6 cellular contexts compared by ENCODE assay signal in genomic region chr2:87680691-87681090, GRCh38.
A peak's percentile ranks its signal among the peaks of the same experiment; 100 is the strongest.
DNase-seq lines count a peak whose midpoint lies in the region; ATAC-seq, FAIRE-seq and TF ChIP-seq lines count a peak whose summit lies in the region.
"Not testable (repeated sequence)": the region's sequence is repeated elsewhere in the genome, so short reads cannot be mapped to it uniquely, and the experiment has no call there.

No MANE protein-coding gene starts in this region.

- not testable (repeated sequence) for H3K9me1 ChIP-seq in K562 (ENCODE audit: control insufficient read depth, insufficient read depth, low read length); keratinocyte (ENCODE audit: control insufficient read depth, extremely low read depth, insufficient read depth, low read length)

- H3K4me3 Mint-ChIP-seq in WTC11 = not testable (repeated sequence)

- H3K27ac ChIP-seq in HCT116 (ENCODE audit: low read depth, low read length); K562 (ENCODE audit: extremely low read depth, low read depth, low read length); keratinocyte (ENCODE audit: control insufficient read depth, insufficient read depth, low read length); neural cell (ENCODE audit: low read length): not testable (repeated sequence)

- ATAC-seq in HCT116 (peak; percentile 68), WTC11 (0 out of 2 replicates have a peak, but pooled peaks have one; percentile 28), K562 (peak; percentile 72)

- not testable (repeated sequence) for DNase-seq in GM12892 (ENCODE audit: insufficient read length); HCT116 (ENCODE audit: low read depth, low spot score); WTC11 (ENCODE audit: low spot score); K562 (ENCODE audit: extremely low read depth in 1 of 4, low spot score in 3 of 4); keratinocyte (ENCODE audit: low read depth, low spot score)

- not testable (repeated sequence) for H3K27ac Mint-ChIP-seq in WTC11

- not testable (repeated sequence) for TF ChIP-seq CTCF in HCT116 (IDR thresholded peaks at IDR 0.05 in 2 of 3, conservative IDR thresholded peaks at IDR 0.05 in 1 of 3; ENCODE audit: borderline replicate concordance in 1 of 3, insufficient read depth in 1 of 3, low read depth in 2 of 3, low read length in 2 of 3); WTC11 (IDR thresholded peaks at IDR 0.05); K562 (IDR thresholded peaks at IDR 0.05 in 2 of 3, conservative IDR thresholded peaks at IDR 0.05 in 1 of 3; ENCODE audit: insufficient read depth in 2 of 3, low read depth in 1 of 3, low read length in 3 of 3); keratinocyte (optimal IDR thresholded peaks at IDR 0.05 in 1 of 3, IDR thresholded peaks at IDR 0.05 in 1 of 3, conservative IDR thresholded peaks at IDR 0.05 in 1 of 3; ENCODE audit: extremely low read depth in 1 of 3, insufficient read depth in 2 of 3, low read length in 3 of 3); neural cell (IDR thresholded peaks at IDR 0.05; ENCODE audit: poor library complexity, severe bottlenecking)

- not testable (repeated sequence) for H3K9me3 ChIP-seq in HCT116 (ENCODE audit: control insufficient read depth in 1 of 2, insufficient read depth in 1 of 2, low read depth in 1 of 2, low read length in 2 of 2); K562 (replicated peaks; ENCODE audit: control insufficient read depth, insufficient read depth, low read depth, low read length); keratinocyte (ENCODE audit: control insufficient read depth, low read depth, low read length); neural cell (ENCODE audit: low read length)

- H3K79me2 ChIP-seq in HCT116 (ENCODE audit: insufficient read depth, low read length); K562 (ENCODE audit: control insufficient read depth, insufficient read depth, low read length); keratinocyte (ENCODE audit: control insufficient read depth, insufficient read depth, low read length); neural cell (replicated peaks; ENCODE audit: insufficient read depth, low read length): not testable (repeated sequence)

- H4K20me1 ChIP-seq in HCT116 (ENCODE audit: insufficient read depth); K562 (replicated peaks; ENCODE audit: control insufficient read depth, insufficient read depth, low read length); keratinocyte (ENCODE audit: control insufficient read depth, extremely low read depth, insufficient read depth, low read length); neural cell (ENCODE audit: insufficient read depth): not testable (repeated sequence)

- FAIRE-seq in GM12892 (lab: Jason Lieb, UNC) (peak; percentile 76), K562 (lab: Jason Lieb, UNC) (peak; percentile 11), keratinocyte (lab: Jason Lieb, UNC) (peak; percentile 72)

- not testable (repeated sequence) for H3K9ac ChIP-seq in HCT116 (ENCODE audit: low read length); K562 (ENCODE audit: insufficient read depth in 1 of 2, low read depth in 2 of 2, low read length in 2 of 2); keratinocyte (ENCODE audit: control insufficient read depth, extremely low read depth, insufficient read depth, low read length); neural cell (ENCODE audit: low read length)

- H3K4me1 Mint-ChIP-seq in WTC11 = not testable (repeated sequence)

- H2AFZ ChIP-seq in HCT116 (ENCODE audit: low read depth, low read length, poor library complexity, severe bottlenecking); K562 (ENCODE audit: low read depth, low read length); keratinocyte (ENCODE audit: control insufficient read depth, low read length); neural cell (ENCODE audit: low read depth, low read length): not testable (repeated sequence)

- CTCF ChIA-PET in HCT116 (lab: Charles Lee); WTC11 (lab: Charles Lee); K562 (lab: Yijun Ruan, JAX; ENCODE audit: low intra/inter-chr PET ratio): not testable (repeated sequence)

- not testable (repeated sequence) for H3K4me2 ChIP-seq in HCT116 (ENCODE audit: low read length); K562 (ENCODE audit: insufficient read depth, low read length); keratinocyte (ENCODE audit: control insufficient read depth, extremely low read depth, insufficient read depth, low read depth, low read length); neural cell (ENCODE audit: low read length)

- not testable (repeated sequence) for H3K27me3 ChIP-seq in HCT116 (ENCODE audit: insufficient read depth, low read length); K562 (ENCODE audit: control insufficient read depth in 2 of 2, insufficient read depth in 2 of 2, low read length in 2 of 2); keratinocyte (ENCODE audit: control insufficient read depth, extremely low read depth, insufficient read depth, low read length); neural cell (ENCODE audit: insufficient read depth, low read depth, low read length)

- TF ChIP-seq EP300 in K562 (IDR thresholded peaks at IDR 0.05; ENCODE audit: low read length) = not testable (repeated sequence)
- TF ChIP-seq EP300 in neural cell (conservative IDR thresholded peaks at IDR 0.05; ENCODE audit: poor library complexity, severe bottlenecking) = peak; percentile 99

- intact Hi-C loops in HCT116 (cut with micrococcal nuclease); K562 (cut with micrococcal nuclease): not testable (repeated sequence)

- POLR2A ChIA-PET in HCT116 (lab: Charles Lee); WTC11 (lab: Charles Lee); K562 (lab: Yijun Ruan, JAX): not testable (repeated sequence)

- H3K4me1 ChIP-seq in HCT116 (ENCODE audit: control insufficient read depth in 1 of 2, insufficient read depth in 2 of 2, low read length in 2 of 2); K562 (replicated peaks in 1 of 2; ENCODE audit: control insufficient read depth in 2 of 2, insufficient read depth in 2 of 2, low read length in 2 of 2); keratinocyte (ENCODE audit: control insufficient read depth, extremely low read depth, insufficient read depth, low read length): not testable (repeated sequence)

- dilution Hi-C loops in keratinocyte (cut with MboI; ENCODE audit: extremely low pct_ligation_motif_present, low sequenced_read_pairs) = not testable (repeated sequence)

- not testable (repeated sequence) for BruUV-seq in HCT116 (replicated peaks; lab: Mats Ljungman, UMichigan); K562 (replicated peaks; lab: Mats Ljungman, UMichigan)

- RAD21 ChIA-PET in HCT116 (lab: Charles Lee; ENCODE audit: low non-redundant PET in 1 of 2, low total read pairs in 2 of 2, uncharacterized antibody in 2 of 2, unreplicated experiment in 2 of 2) = not testable (repeated sequence)

- no CpG with 5 or more reads among the region's 1 CpG for WGBS in K562 (ENCODE audit: insufficient coverage, low coverage, missing lambda C conversion rate)

- H3F3A ChIP-seq in neural cell (ENCODE audit: insufficient read depth, low read length, poor library complexity, severe bottlenecking) = not testable (repeated sequence)

- H3K36me3 ChIP-seq in HCT116 (ENCODE audit: control insufficient read depth in 1 of 2, insufficient read depth in 2 of 2, low read length in 2 of 2); K562 (ENCODE audit: control insufficient read depth, insufficient read depth, low read length); keratinocyte (ENCODE audit: control insufficient read depth in 2 of 2, extremely low read depth in 1 of 2, insufficient read depth in 2 of 2, low read length in 2 of 2); neural cell (ENCODE audit: insufficient read depth, low read length): not testable (repeated sequence)

- not testable (repeated sequence) for TF ChIP-seq POLR2A in GM12892 (IDR thresholded peaks at IDR 0.05; ENCODE audit: low read depth, low read length); HCT116 (IDR thresholded peaks at IDR 0.05; ENCODE audit: borderline replicate concordance, extremely low read depth, insufficient read depth, insufficient read length); K562 (conservative IDR thresholded peaks at IDR 0.05)

- not testable (repeated sequence) for H3K36me3 Mint-ChIP-seq in WTC11

- H3K9me3 Mint-ChIP-seq in WTC11 = not testable (repeated sequence)

- not testable (repeated sequence) for H3K4me3 ChIP-seq in HCT116 (replicated peaks in 1 of 2; ENCODE audit: low read depth in 1 of 2, low read length in 2 of 2); K562; keratinocyte (ENCODE audit: control insufficient read depth in 2 of 3, extremely low read depth in 1 of 3, insufficient read depth in 2 of 3, low read depth in 1 of 3, low read length in 3 of 3); neural cell (ENCODE audit: low read length)

- H3K9me2 ChIP-seq in HCT116 (ENCODE audit: insufficient read depth); neural cell (ENCODE audit: insufficient read depth, low read length): not testable (repeated sequence)

- TF ChIP-seq RAD21 in HCT116 (IDR thresholded peaks at IDR 0.05; ENCODE audit: low read depth); K562 (CRISPR knock-in tag; conservative IDR thresholded peaks at IDR 0.05 in 1 of 2, IDR thresholded peaks at IDR 0.05 in 1 of 2); neural cell (conservative IDR thresholded peaks at IDR 0.05): not testable (repeated sequence)

- not testable (repeated sequence) for H3K27me3 Mint-ChIP-seq in WTC11 (ENCODE audit: low read depth)

- in situ Hi-C loops in K562 (cut with MboI) = not testable (repeated sequence)

TF ChIP-seq in neural cell, 6 proteins besides CTCF, POLR2A, EP300 and RAD21:
- TF ChIP-seq POLR2AphosphoS5 (IDR thresholded peaks at IDR 0.05) = peak; percentile 89
